27 cellular contexts compared by ENCODE assay signal in genomic region chr13:97758317-97758716, GRCh38.
"Had no signal": no experiment of that assay in that cellular context is flagged by ENCODE, and none has a peak within 500 bp of the region (broad histone marks: within the 10 kb centered on the region; RNA-seq: fewer than 3 reads in every experiment).

No MANE protein-coding gene starts in this region.

- H3K27me3 ChIP-seq: breast epithelium, dorsolateral prefrontal cortex, hepatocyte, neutrophil, sigmoid colon, stomach, thyroid gland, upper lobe of left lung had no signal

- H3K79me2 ChIP-seq: hepatocyte had no signal

- H3K4me1 ChIP-seq: breast epithelium, sigmoid colon, stomach, thyroid gland, upper lobe of left lung had no signal

- H3K27ac ChIP-seq: breast epithelium, dorsolateral prefrontal cortex, neutrophil, sigmoid colon, stomach, thyroid gland, upper lobe of left lung had no signal

- DNase-seq: activated CD4-positive, alpha-beta T cell treated with anti-CD3 and anti-CD28 coated beads, Interleukin-2, amount 50 U/mL, for 1 hour; activated CD4-positive, CD25-positive, alpha-beta regulatory T cell treated with anti-CD3 and anti-CD28 coated beads, Interleukin-2, amount 50 U/mL, for 72 hours; activated CD8-positive, alpha-beta T cell treated with anti-CD3 and anti-CD28 coated beads for 36 hours; activated gamma-delta T cell treated with Interleukin-2 at 50 U/mL for 16 hours; activated naive CD4-positive, alpha-beta T cell treated with anti-CD3 and anti-CD28 coated beads, Interleukin-2, amount 50 U/mL, for 16 hours; activated T-cell treated with anti-CD3 and anti-CD28 coated beads, Interleukin-2, amount 50 U/mL, for 4 hours; amniotic stem cell; cerebellar nuclear complex; dorsolateral prefrontal cortex; effector memory CD8-positive, alpha-beta T cell; erythroblast; islet precursor cell; naive B cell; nephron progenitor cell; sigmoid colon; stimulated activated CD4-positive, alpha-beta T cell treated with anti-CD3 and anti-CD28 coated beads, Interleukin-1b, Interleukin-23, amount 100 ng/mL, for 48 hours; stimulated activated naive B cell treated with anti-CD40 and anti-IgM and Interleukin-4, amounts not matched to agents 10 μg/mL and 1 μg/mL and 100 μg/mL, for 72 hours; stomach; T-helper 2 cell; thyroid gland; upper lobe of left lung had no signal

- H3K9me3 ChIP-seq: neutrophil, sigmoid colon, thyroid gland had no signal

- H2AFZ ChIP-seq: hepatocyte had no signal

- H3K4me3 ChIP-seq: breast epithelium, coronary artery, dorsolateral prefrontal cortex, hepatocyte, sigmoid colon, smooth muscle cell, stomach, thyroid gland, upper lobe of left lung had no signal

- H3K36me3 ChIP-seq: breast epithelium, neutrophil, sigmoid colon, stomach, thyroid gland, upper lobe of left lung had no signal

- ATAC-seq: activated CD8-positive, alpha-beta T cell treated with anti-CD3 and anti-CD28 coated beads for 36 hours; activated T-cell treated with anti-CD3 and anti-CD28 coated beads, Interleukin-2, amount 50 U/mL, for 4 hours; activated T-helper 17 cell treated with anti-CD3 and anti-CD28 coated beads, Interleukin-2, amount 50 U/mL, for 72 hours; effector memory CD8-positive, alpha-beta T cell; stimulated activated naive B cell treated with anti-CD40 and anti-IgM and Interleukin-4, amounts not matched to agents 10 μg/mL and 1 μg/mL and 100 μg/mL, for 72 hours had no signal
